In the genomic region with DNA sequence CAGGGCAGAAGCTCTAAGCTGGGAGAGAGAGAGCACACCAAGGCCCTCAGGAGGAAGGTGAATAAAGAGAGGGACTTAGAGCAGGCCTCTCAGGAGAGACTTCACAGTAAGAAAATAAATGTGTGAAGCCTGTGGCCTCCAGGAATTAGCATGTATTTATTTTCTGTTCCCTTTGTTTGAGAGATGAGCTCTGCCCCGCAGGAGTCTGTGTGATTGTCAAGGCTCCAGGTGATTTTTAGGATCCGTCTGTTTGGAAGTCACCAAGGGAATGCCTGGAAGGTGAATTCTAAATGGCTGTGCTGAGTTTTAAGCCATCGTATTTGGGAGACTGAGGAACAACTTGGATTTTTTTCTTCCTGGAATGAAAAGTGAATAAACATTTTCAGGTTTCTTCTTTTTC, we compare ENCODE assay signal across 22 cellular contexts.
A peak's percentile ranks its signal among the peaks of the same experiment; 100 is the strongest.
DNase-seq lines count a peak whose midpoint lies in the region; ATAC-seq and TF ChIP-seq lines count a peak whose summit lies in the region.
"Had no signal": no experiment of that assay in that cellular context is flagged by ENCODE, and none has a peak within 500 bp of the region (broad histone marks: within the 10 kb centered on the region; RNA-seq: fewer than 3 reads in every experiment).

No MANE protein-coding gene starts in this region.

- peaks cover 69% of the 10 kb centered on the region for H3K4me1 Mint-ChIP-seq in mesothelial cell of epicardium
- H3K4me1 Mint-ChIP-seq in stimulated activated naive B cell treated with anti-CD40 and anti-IgM and Interleukin-4, amounts not matched to agents 10 μg/mL and 1 μg/mL and 100 μg/mL, for 72 hours: no peaks in the 10 kb centered on the region
- H3K4me1 Mint-ChIP-seq: CD4-positive, alpha-beta memory T cell had no signal

- peaks cover 7% of the 10 kb centered on the region for H3K36me3 Mint-ChIP-seq in mesothelial cell of epicardium
- no peaks in the 10 kb centered on the region for H3K36me3 Mint-ChIP-seq in stimulated activated naive B cell treated with anti-CD40 and anti-IgM and Interleukin-4, amounts not matched to agents 10 μg/mL and 1 μg/mL and 100 μg/mL, for 72 hours

- no peaks in the 10 kb centered on the region for H3K9me3 Mint-ChIP-seq in mesothelial cell of epicardium
- peaks cover 3 to 6% of the 10 kb centered on the region in 2 donors for H3K9me3 Mint-ChIP-seq in stimulated activated naive B cell treated with anti-CD40 and anti-IgM and Interleukin-4, amounts not matched to agents 10 μg/mL and 1 μg/mL and 100 μg/mL, for 72 hours

- TF ChIP-seq CTCF in mesothelial cell of epicardium (IDR thresholded peaks at IDR 0.05; ENCODE audit: unreplicated experiment): no peak
- TF ChIP-seq CTCF in psoas muscle (IDR thresholded peaks at IDR 0.05): no peak

- no peaks in the 10 kb centered on the region for H3K27me3 Mint-ChIP-seq in mesothelial cell of epicardium (ENCODE audit: low read depth)
- no peaks in the 10 kb centered on the region for H3K27me3 Mint-ChIP-seq in stimulated activated naive B cell treated with anti-CD40 and anti-IgM and Interleukin-4, amounts not matched to agents 10 μg/mL and 1 μg/mL and 100 μg/mL, for 72 hours
- H3K27me3 Mint-ChIP-seq: CD4-positive, alpha-beta memory T cell had no signal

- peaks cover 62% of the 10 kb centered on the region for H3K4me1 ChIP-seq in psoas muscle

- H3K4me3 ChIP-seq in psoas muscle: no peak overlapping the region
- H3K4me3 ChIP-seq: MG63 had no signal

- peak overlapping the region; percentile 91 for H3K27ac Mint-ChIP-seq in mesothelial cell of epicardium
- H3K27ac Mint-ChIP-seq in stimulated activated naive B cell treated with anti-CD40 and anti-IgM and Interleukin-4, amounts not matched to agents 10 μg/mL and 1 μg/mL and 100 μg/mL, for 72 hours: no peak overlapping the region
- H3K27ac Mint-ChIP-seq: CD4-positive, alpha-beta memory T cell had no signal

- no peaks in the 10 kb centered on the region for H3K36me3 ChIP-seq in psoas muscle (ENCODE audit: insufficient read depth in 1 of 2, low read depth in 1 of 2)
- H3K36me3 ChIP-seq: MG63 had no signal

- intact Hi-C loops in psoas muscle (cut with DNase I): loop anchor here (5.0 to 10.0 kb wide), 2 partner anchors 92 to 159 kb away; no protein-coding TSS in a partner anchor
- intact Hi-C loops in Right ventricle myocardium superior (cut with DNase I): no loop called here

- H3K27me3 ChIP-seq in psoas muscle (ENCODE audit: insufficient read depth in 3 of 3, low read length in 2 of 3): no peaks in the 10 kb centered on the region

- peak overlapping the region; percentile 74 for H3K27ac ChIP-seq in psoas muscle
- H3K27ac ChIP-seq: RWPE1 had no signal

- ATAC-seq in psoas muscle (no peak), HG02588 (IDR thresholded peaks at IDR 0.05; ENCODE audit: unreplicated experiment) (no peak), Right ventricle myocardium superior (ENCODE audit: poor library complexity) (no peak)
- ATAC-seq in stimulated activated naive B cell treated with anti-CD40 and anti-IgM and Interleukin-4, amounts not matched to agents 10 μg/mL and 1 μg/mL and 100 μg/mL, for 72 hours (replicated peaks): no peak
- ATAC-seq: Panc1 had no signal

- no peak overlapping the region for H3K4me3 Mint-ChIP-seq in mesothelial cell of epicardium
- no peak overlapping the region for H3K4me3 Mint-ChIP-seq in stimulated activated naive B cell treated with anti-CD40 and anti-IgM and Interleukin-4, amounts not matched to agents 10 μg/mL and 1 μg/mL and 100 μg/mL, for 72 hours
- H3K4me3 Mint-ChIP-seq: CD4-positive, alpha-beta memory T cell had no signal

- DNase-seq in cerebellar cortex (ENCODE audit: low spot score) (peak; percentile 77), mesothelial cell of epicardium (ENCODE audit: low spot score in 2 of 2, unreplicated experiment in 2 of 2) (no peak), psoas muscle (no peak), NCI-H1105 (lab: John Stamatoyannopoulos, UW) (no peak), Right ventricle myocardium superior (no peak)
- no peak for DNase-seq in stimulated activated naive B cell treated with anti-CD40 and anti-IgM and Interleukin-4, amounts not matched to agents 10 μg/mL and 1 μg/mL and 100 μg/mL, for 72 hours
- DNase-seq: CD4-positive, alpha-beta memory T cell; COR-L47; DMS53; GOT3; HCEC 1CT; KBM-7; MG63; NCI-H1417; NCI-H1694; NCI-H2029 treated with DMSO at 0.1 percent for 48 hours; NCI-H2227 treated with DMSO at 0.1 percent for 48 hours; NCI-H526 treated with DMSO at 0.1 percent for 48 hours; SHP77 treated with DMSO at 0.1 percent for 48 hours had no signal

- 63 to 83% (median 66%) methylated on average over 3 of the region's 3 CpGs for WGBS in psoas muscle, 3 donors

- H3K9me3 ChIP-seq in psoas muscle: no peaks in the 10 kb centered on the region
- H3K9me3 ChIP-seq: MG63 had no signal
